In the genomic region with DNA sequence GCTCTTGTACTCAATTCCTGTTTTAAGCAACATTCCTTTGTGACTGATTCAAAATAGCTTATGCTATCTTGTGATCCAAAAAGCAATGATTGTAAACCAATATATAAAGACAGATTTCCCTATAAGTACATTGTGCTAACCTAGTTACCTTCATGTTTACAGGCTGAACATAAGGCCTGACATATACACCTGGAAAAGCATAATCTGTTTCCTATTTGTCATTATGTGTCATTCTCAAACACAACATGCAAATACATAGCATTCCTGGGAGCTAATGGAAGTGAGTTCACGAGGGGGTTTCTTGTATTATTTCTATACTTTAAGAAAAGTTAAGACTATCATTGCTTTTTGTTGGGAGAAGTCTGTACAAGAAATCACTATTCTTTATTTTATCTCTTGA, we compare ENCODE assay signal across 29 cellular contexts.
"Had no signal": no experiment of that assay in that cellular context is flagged by ENCODE, and none has a peak within 500 bp of the region (broad histone marks: within the 10 kb centered on the region; RNA-seq: fewer than 3 reads in every experiment).

No MANE protein-coding gene starts in this region.

- H3K36me3 ChIP-seq: colonic mucosa, esophagus muscularis mucosa, heart right ventricle, left lung, neural progenitor cell, prostate gland, right atrium auricular region, sigmoid colon, spleen, tibial artery had no signal

- H3K79me2 ChIP-seq: parathyroid adenoma had no signal

- H3K9me3 Mint-ChIP-seq: endodermal cell; neural progenitor cell; stimulated activated memory B cell treated with anti-CD40 and anti-IgM and Interleukin-4, amounts not matched to agents 10 μg/mL and 1 μg/mL and 100 μg/mL, for 72 hours; type B pancreatic cell had no signal

- H3K4me1 Mint-ChIP-seq: endodermal cell; naive B cell; neural progenitor cell; stimulated activated memory B cell treated with anti-CD40 and anti-IgM and Interleukin-4, amounts not matched to agents 10 μg/mL and 1 μg/mL and 100 μg/mL, for 72 hours had no signal

- H3K27ac ChIP-seq: colonic mucosa, esophagus muscularis mucosa, heart right ventricle, left lung, neural progenitor cell, parathyroid adenoma, prostate gland, right atrium auricular region, sigmoid colon, spleen, testis, tibial artery had no signal

- H3K4me3 ChIP-seq: colonic mucosa, esophagus muscularis mucosa, heart right ventricle, left lung, mucosa of descending colon, neural progenitor cell, prostate gland, right atrium auricular region, sigmoid colon, spleen, testis, tibial artery had no signal

- H3K4me3 Mint-ChIP-seq: dendritic cell treated with granulocyte-macrophage colony-stimulating factor and Interleukin-4, amounts not matched to agents 40 ng/mL and 50 ng/mL, for 4 days; endodermal cell; mesothelial cell of epicardium; naive B cell; natural killer cell treated with Interleukin-12 subunit alpha and Interleukin-12 subunit beta and Interleukin-15 and Interleukin-18, amount 100 ng/mL, for 72 hours; neural progenitor cell; stimulated activated memory B cell treated with anti-CD40 and anti-IgM and Interleukin-4, amounts not matched to agents 10 μg/mL and 1 μg/mL and 100 μg/mL, for 72 hours; type B pancreatic cell had no signal

- H3K27me3 Mint-ChIP-seq: dendritic cell treated with granulocyte-macrophage colony-stimulating factor and Interleukin-4, amounts not matched to agents 40 ng/mL and 50 ng/mL, for 4 days; naive B cell; natural killer cell treated with Interleukin-12 subunit alpha and Interleukin-12 subunit beta and Interleukin-15 and Interleukin-18, amount 100 ng/mL, for 72 hours; stimulated activated memory B cell treated with anti-CD40 and anti-IgM and Interleukin-4, amounts not matched to agents 10 μg/mL and 1 μg/mL and 100 μg/mL, for 72 hours; type B pancreatic cell had no signal

- H2AFZ ChIP-seq: neural progenitor cell, parathyroid adenoma had no signal

- H3K4me1 ChIP-seq: colonic mucosa, esophagus muscularis mucosa, heart right ventricle, left lung, neural progenitor cell, parathyroid adenoma, prostate gland, right atrium auricular region, sigmoid colon, spleen, testis, tibial artery had no signal

- ATAC-seq: heart right ventricle; left cardiac atrium; left lung; mucosa of descending colon; natural killer cell treated with Interleukin-12 subunit alpha and Interleukin-12 subunit beta and Interleukin-15 and Interleukin-18, amount 100 ng/mL, for 72 hours; stimulated activated memory B cell treated with anti-CD40 and anti-IgM and Interleukin-4, amounts not matched to agents 10 μg/mL and 1 μg/mL and 100 μg/mL, for 72 hours; stimulated activated naive CD8-positive, alpha-beta T cell treated with anti-CD3 and anti-CD28 coated beads, Interleukin-15, Interleukin-2, amounts not matched to agents 100 U/mL and 50 U/mL, for 24 hours had no signal

- H3K9me3 ChIP-seq: colonic mucosa, esophagus muscularis mucosa, left lung, mucosa of descending colon, prostate gland, sigmoid colon, spleen, testis, tibial artery had no signal

- DNase-seq: colonic mucosa; effector CD8-positive, alpha-beta T cell; endodermal cell; foreskin melanocyte; glutamatergic neuron; heart right ventricle; hippocampal formation; left cardiac atrium; left lung; mesenchymal stem cell; mucosa of descending colon; naive B cell; sigmoid colon; spleen; stimulated activated CD4-positive, alpha-beta T cell treated with anti-CD3 and anti-CD28 coated beads, Interleukin-4, amount 100 ng/mL, for 4 hours; stimulated activated naive CD8-positive, alpha-beta T cell treated with anti-CD3 and anti-CD28 coated beads, Interleukin-15, Interleukin-2, amounts not matched to agents 100 U/mL and 50 U/mL, for 24 hours; substantia nigra; testis; tibial artery had no signal

- H3K27me3 ChIP-seq: colonic mucosa, esophagus muscularis mucosa, heart right ventricle, left lung, neural progenitor cell, right atrium auricular region, sigmoid colon, spleen, testis, tibial artery had no signal

- H3K36me3 Mint-ChIP-seq: mesothelial cell of epicardium; naive B cell; natural killer cell treated with Interleukin-12 subunit alpha and Interleukin-12 subunit beta and Interleukin-15 and Interleukin-18, amount 100 ng/mL, for 72 hours; neural progenitor cell; stimulated activated memory B cell treated with anti-CD40 and anti-IgM and Interleukin-4, amounts not matched to agents 10 μg/mL and 1 μg/mL and 100 μg/mL, for 72 hours; type B pancreatic cell had no signal

- H3K27ac Mint-ChIP-seq: dendritic cell treated with granulocyte-macrophage colony-stimulating factor and Interleukin-4, amounts not matched to agents 40 ng/mL and 50 ng/mL, for 4 days; endodermal cell; mesothelial cell of epicardium; naive B cell; natural killer cell treated with Interleukin-12 subunit alpha and Interleukin-12 subunit beta and Interleukin-15 and Interleukin-18, amount 100 ng/mL, for 72 hours; neural progenitor cell; stimulated activated memory B cell treated with anti-CD40 and anti-IgM and Interleukin-4, amounts not matched to agents 10 μg/mL and 1 μg/mL and 100 μg/mL, for 72 hours; type B pancreatic cell had no signal

- H3K4me2 ChIP-seq: neural progenitor cell had no signal

- H3K9ac ChIP-seq: neural progenitor cell, parathyroid adenoma had no signal
